1 cellular context compared by ENCODE assay signal in genomic region chrX:87626996-87627395, GRCh38.
TF ChIP-seq lines count a peak whose summit lies in the region.

No MANE protein-coding gene starts in this region.

TF ChIP-seq in GM23338, 12 proteins besides CTCF, POLR2A, EP300 and RAD21:
- TF ChIP-seq ETS1 (IDR thresholded peaks at IDR 0.05) (no peak), CREB1 (CRISPR knock-in tag; IDR thresholded peaks at IDR 0.05; ENCODE audit: low read depth) (no peak), ZNF331 (CRISPR knock-in tag; IDR thresholded peaks at IDR 0.05; ENCODE audit: low read depth) (no peak)
TF ChIP-seq in GM23338: peak in this region for 0.
